1 cellular context compared by ENCODE assay signal in genomic region chr6:36759177-36759757, GRCh38.
A peak's percentile ranks its signal among the peaks of the same experiment; 100 is the strongest.
TF ChIP-seq lines count a peak whose summit lies in the region.

No MANE protein-coding gene starts in this region.

TF ChIP-seq in HepG2, 621 proteins besides CTCF, POLR2A, EP300 and RAD21 (continued from another document):
- TF ChIP-seq ZFP91 (CRISPR knock-in tag; IDR thresholded peaks at IDR 0.05; ENCODE audit: borderline replicate concordance) (peak; percentile 35; the same call in 1 of the 2 replicates), CBX1 (IDR thresholded peaks at IDR 0.05; ENCODE audit: low read depth) (no peak), GABPB1 (CRISPR knock-in tag; IDR thresholded peaks at IDR 0.05) (peak; percentile 34; the same call in 1 of the 2 replicates), MLX (CRISPR knock-in tag; IDR thresholded peaks at IDR 0.05) (no peak), CHCHD3 (CRISPR knock-in tag; IDR thresholded peaks at IDR 0.05) (0 out of 2 replicates have a peak, but pooled peaks have one; percentile 25), ZNF367 (CRISPR knock-in tag; IDR thresholded peaks at IDR 0.05; ENCODE audit: borderline replicate concordance) (no peak), FOXA3 (CRISPR knock-in tag; IDR thresholded peaks at IDR 0.05) (peak; percentile 53), ZBTB21 (CRISPR knock-in tag; IDR thresholded peaks at IDR 0.05) (no peak), HOXA5 (CRISPR knock-in tag; IDR thresholded peaks at IDR 0.05) (no peak), ZNF766 (CRISPR knock-in tag; IDR thresholded peaks at IDR 0.05; ENCODE audit: borderline replicate concordance) (peak; percentile 40; the same call in 1 of the 2 replicates)
